Comparison of ENCODE assay signal across 7 cellular contexts in the genomic region with DNA sequence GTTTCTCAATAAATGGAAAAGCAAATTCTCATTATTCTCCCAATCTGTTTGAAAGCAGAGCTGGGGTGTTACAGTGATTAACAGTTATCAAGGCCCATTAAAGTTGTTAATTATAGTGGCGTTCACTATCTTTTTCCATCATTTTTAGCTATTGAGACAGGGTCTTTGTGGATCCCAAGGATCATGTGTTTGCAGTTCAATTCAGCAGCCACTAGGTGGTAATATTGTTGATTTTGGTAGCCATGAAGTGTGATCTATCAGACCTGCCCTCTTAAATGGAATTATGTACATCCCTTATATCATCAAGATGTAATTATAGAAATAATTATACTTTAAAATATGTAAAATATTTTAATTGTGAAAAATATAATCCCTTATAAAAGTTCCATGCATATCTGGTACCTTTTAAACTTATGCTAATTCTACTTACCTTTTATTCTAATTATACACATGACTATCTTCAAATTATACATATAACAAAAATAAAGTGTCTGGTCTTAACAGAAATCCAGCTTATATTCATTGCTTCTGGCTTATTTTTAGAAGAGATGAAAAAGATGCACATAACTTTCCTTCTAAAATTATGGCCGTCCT.
DNase-seq lines count a peak whose midpoint lies in the region; ATAC-seq and TF ChIP-seq lines count a peak whose summit lies in the region.

No MANE protein-coding gene starts in this region.

- no peaks in the 10 kb centered on the region for H3K36me3 ChIP-seq in psoas muscle (ENCODE audit: insufficient read depth in 1 of 2, low read depth in 1 of 2)

- H3K4me1 ChIP-seq in psoas muscle = no peaks in the 10 kb centered on the region

- WGBS in psoas muscle, 3 donors = 73 to 77% (median 74%) methylated on average over 2 of the region's 2 CpGs

- H3K4me3 ChIP-seq in dorsolateral prefrontal cortex = no peak overlapping the region
- H3K4me3 ChIP-seq in psoas muscle = no peak overlapping the region

- no peak overlapping the region for H3K27ac ChIP-seq in dorsolateral prefrontal cortex
- H3K27ac ChIP-seq in psoas muscle = no peak overlapping the region

- peak; percentile 16 to 77 (median 63) for TF ChIP-seq CTCF in dorsolateral prefrontal cortex (IDR thresholded peaks at IDR 0.05 in 54 of 56, conservative IDR thresholded peaks at IDR 0.05 in 2 of 56; ENCODE audit: low read depth in 1 of 56, partially characterized antibody in 56 of 56)
- TF ChIP-seq CTCF in psoas muscle (IDR thresholded peaks at IDR 0.05) = peak; percentile 46

- DNase-seq in NCI-H526 (lab: John Stamatoyannopoulos, UW) (peak; percentile 27 to 65), dorsolateral prefrontal cortex (no peak), psoas muscle (no peak), activated gamma-delta T cell treated with Interleukin-2 at 50 U/mL for 16 hours (no peak)

- H3K27me3 ChIP-seq in dorsolateral prefrontal cortex (no peaks in the 10 kb centered on the region), psoas muscle (ENCODE audit: insufficient read depth in 3 of 3, low read length in 2 of 3) (peaks cover 0 to 2% (median 0%) of the 10 kb centered on the region in 3 donors)

- peak; percentile 42 for ATAC-seq in GM18868 (IDR thresholded peaks at IDR 0.05; ENCODE audit: unreplicated experiment)
- no peak for ATAC-seq in psoas muscle
- ATAC-seq in GM21737 (IDR thresholded peaks at IDR 0.05; ENCODE audit: unreplicated experiment) = no peak
- ATAC-seq in HG03175 (IDR thresholded peaks at IDR 0.05; ENCODE audit: unreplicated experiment) = no peak

- H3K9me3 ChIP-seq in psoas muscle = no peaks in the 10 kb centered on the region

- intact Hi-C loops in dorsolateral prefrontal cortex (cut with DNase I) (no loop called here), psoas muscle (cut with DNase I) (loop anchor here in 1 of 2 donors (10.0 kb wide), 1 partner anchor 179 kb away; no protein-coding TSS in a partner anchor)

Comparison
In these comparisons a context has a peak if more than half of its experiments do, and no peak if none do; other contexts are left out.
1. DNase-seq: peak in NCI-H526 (2 of 2); none in dorsolateral prefrontal cortex (0 of 10), psoas muscle (0 of 2) and activated gamma-delta T cell treated with Interleukin-2 at 50 U/mL for 16 hours (single experiment).